In the genomic region with DNA sequence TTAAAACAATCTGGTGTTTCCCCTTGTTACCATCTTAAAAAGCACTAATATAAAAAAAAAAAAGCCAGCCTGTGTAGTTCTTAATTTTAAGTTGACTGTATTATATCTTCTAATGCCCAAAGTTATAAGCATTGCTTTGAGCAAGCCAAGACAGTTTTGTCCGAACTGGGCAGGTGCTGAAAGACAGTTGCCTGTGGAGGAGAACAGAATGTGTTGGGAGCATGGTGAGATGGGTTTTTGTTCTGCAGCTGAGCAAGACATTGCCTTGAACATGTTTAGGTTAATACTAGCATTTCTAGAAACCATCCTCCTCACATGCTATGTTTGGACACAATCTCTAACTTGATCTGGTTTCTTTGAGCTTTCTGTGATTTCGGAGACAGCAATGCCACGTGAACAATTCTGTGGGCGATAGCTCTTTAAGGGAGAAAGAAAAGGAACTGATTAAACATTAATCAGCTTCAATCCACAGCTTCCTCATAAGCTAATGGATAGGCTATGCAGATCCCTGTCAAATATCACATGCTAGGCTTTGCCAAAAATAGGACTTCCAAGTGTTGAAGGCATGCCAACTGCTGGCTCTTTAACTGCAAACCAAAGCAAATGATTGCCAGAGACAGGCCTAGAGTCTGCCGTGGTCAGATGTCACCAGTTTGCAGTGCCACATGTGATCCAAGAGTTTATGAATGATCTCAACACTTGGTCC, we compare ENCODE assay signal across 14 cellular contexts.
DNase-seq lines count a peak whose midpoint lies in the region; ATAC-seq lines count a peak whose summit lies in the region.
"Had no signal": no experiment of that assay in that cellular context is flagged by ENCODE, and none has a peak within 500 bp of the region (broad histone marks: within the 10 kb centered on the region; RNA-seq: fewer than 3 reads in every experiment).

No MANE protein-coding gene starts in this region.

- no peaks in the 10 kb centered on the region for H3K36me3 ChIP-seq in MG63
- H3K36me3 ChIP-seq: BLaER1 had no signal

- ATAC-seq in HG03025 (IDR thresholded peaks at IDR 0.05; ENCODE audit: low FRiP score, unreplicated experiment) (no peak), GM18502 (IDR thresholded peaks at IDR 0.05; ENCODE audit: poor library complexity, unreplicated experiment) (no peak)
- ATAC-seq: mucosa of descending colon had no signal

- no peaks in the 10 kb centered on the region for H3K27me3 ChIP-seq in MG63
- H3K27me3 ChIP-seq: BLaER1, dorsolateral prefrontal cortex had no signal

- no peak overlapping the region for H3K4me3 ChIP-seq in MG63
- H3K4me3 ChIP-seq: BLaER1, dorsolateral prefrontal cortex, mucosa of descending colon had no signal

- peak; percentile 33 for DNase-seq in Ammon's horn (ENCODE audit: low spot score)
- DNase-seq in MG63, result peak; percentile 43
- peak; percentile 86 for DNase-seq in fibroblast of gingiva (ENCODE audit: low read depth)
- peak; percentile 89 for DNase-seq in mucosa of gallbladder (ENCODE audit: low spot score)
- DNase-seq in GM19240 (ENCODE audit: insufficient read length, low spot score), result no peak
- DNase-seq in hippocampal formation (lab: John Stamatoyannopoulos, UW), result no peak
- DNase-seq: activated naive CD4-positive, alpha-beta T cell treated with anti-CD3 and anti-CD28 coated beads, Interleukin-2, amount 10 ng/mL, durations not matched to agents 7 days and 5 days; NCI-H187 treated with DMSO at 0.1 percent for 48 hours; T1000 had no signal

- no peaks in the 10 kb centered on the region for H3K9me3 ChIP-seq in MG63
- H3K9me3 ChIP-seq: mucosa of descending colon had no signal

Comparison
In these comparisons a context has a peak if more than half of its experiments do, and no peak if none do; other contexts are left out.
1. DNase-seq: peak in Ammon's horn (single experiment), MG63 (single experiment), fibroblast of gingiva (single experiment) and mucosa of gallbladder (single experiment); none in GM19240 (single experiment) and hippocampal formation (0 of 2).